ENCODE assay signal across 1 cellular context in genomic region chr11:66288138-66288865, GRCh38.
A peak's percentile ranks its signal among the peaks of the same experiment; 100 is the strongest.
TF ChIP-seq lines count a peak whose summit lies in the region.

No MANE protein-coding gene starts in this region.

TF ChIP-seq in K562, 482 proteins besides CTCF, POLR2A, EP300 and RAD21 (continues in another document):
- no peak for TF ChIP-seq MAZ (CRISPR knock-in tag; conservative IDR thresholded peaks at IDR 0.05 in 1 of 2, IDR thresholded peaks at IDR 0.05 in 1 of 2)
- TF ChIP-seq, protein P1, sequence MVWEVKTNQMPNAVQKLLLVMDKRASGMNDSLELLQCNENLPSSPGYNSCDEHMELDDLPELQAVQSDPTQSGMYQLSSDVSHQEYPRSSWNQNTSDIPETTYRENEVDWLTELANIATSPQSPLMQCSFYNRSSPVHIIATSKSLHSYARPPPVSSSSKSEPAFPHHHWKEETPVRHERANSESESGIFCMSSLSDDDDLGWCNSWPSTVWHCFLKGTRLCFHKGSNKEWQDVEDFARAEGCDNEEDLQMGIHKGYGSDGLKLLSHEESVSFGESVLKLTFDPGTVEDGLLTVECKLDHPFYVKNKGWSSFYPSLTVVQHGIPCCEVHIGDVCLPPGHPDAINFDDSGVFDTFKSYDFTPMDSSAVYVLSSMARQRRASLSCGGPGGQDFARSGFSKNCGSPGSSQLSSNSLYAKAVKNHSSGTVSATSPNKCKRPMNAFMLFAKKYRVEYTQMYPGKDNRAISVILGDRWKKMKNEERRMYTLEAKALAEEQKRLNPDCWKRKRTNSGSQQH (CRISPR knock-in tag; IDR thresholded peaks at IDR 0.05) = no peak
- TF ChIP-seq ZBTB11 (CRISPR knock-in tag; IDR thresholded peaks at IDR 0.05) = no peak
- peak; percentile 1 for TF ChIP-seq KDM5B (IDR thresholded peaks at IDR 0.05; ENCODE audit: insufficient replicate concordance, low read depth, low read length)
- TF ChIP-seq TSC22D4 (tag; IDR thresholded peaks at IDR 0.05) = no peak
- no peak for TF ChIP-seq ERF (CRISPR knock-in tag; IDR thresholded peaks at IDR 0.05)
- TF ChIP-seq SMC3 (conservative IDR thresholded peaks at IDR 0.05; ENCODE audit: insufficient read depth, low read depth, low read length) = no peak
- TF ChIP-seq JUNB (CRISPR knock-in tag; conservative IDR thresholded peaks at IDR 0.05) = no peak
- TF ChIP-seq ATF7 (IDR thresholded peaks at IDR 0.05) = no peak
- no peak for TF ChIP-seq KDM2B (CRISPR knock-in tag; IDR thresholded peaks at IDR 0.05)
- peak; percentile 73; the same call in 1 of the 2 replicates for TF ChIP-seq ZC3H4 (CRISPR knock-in tag; IDR thresholded peaks at IDR 0.05; ENCODE audit: borderline replicate concordance)
- TF ChIP-seq ZNF316 (IDR thresholded peaks at IDR 0.05) = no peak
- no peak for TF ChIP-seq RFX7 (CRISPR knock-in tag; IDR thresholded peaks at IDR 0.05)
- no peak for TF ChIP-seq NCOA2 (IDR thresholded peaks at IDR 0.05; ENCODE audit: partially characterized antibody in 2 of 2)
- TF ChIP-seq ZNF143 (CRISPR knock-in tag; IDR thresholded peaks at IDR 0.05) = no peak
- TF ChIP-seq ZNF431 (CRISPR knock-in tag; IDR thresholded peaks at IDR 0.05) = no peak
- no peak for TF ChIP-seq SETDB1 (IDR thresholded peaks at IDR 0.05; ENCODE audit: low read length)
- TF ChIP-seq ZNF583 (CRISPR knock-in tag; IDR thresholded peaks at IDR 0.05) = no peak
- peak in 1 of 2 experiments; percentile 17; a peak in 1 of 4 replicates for TF ChIP-seq SIN3A (IDR thresholded peaks at IDR 0.05; ENCODE audit: borderline replicate concordance in 2 of 2, control insufficient read depth in 1 of 2, low read depth in 2 of 2, low read length in 2 of 2)
- no peak for TF ChIP-seq ZNF121 (CRISPR knock-in tag; conservative IDR thresholded peaks at IDR 0.05)
- TF ChIP-seq HDAC8 (tag; IDR thresholded peaks at IDR 0.05) = peak; percentile 61; the same call in 1 of the 2 replicates
- 0 out of 2 replicates have a peak, but pooled peaks have one; percentile 62 for TF ChIP-seq NR2C1 (IDR thresholded peaks at IDR 0.05)
- peak; percentile 52 for TF ChIP-seq NR2C1 (tag; IDR thresholded peaks at IDR 0.05)
- TF ChIP-seq GTF2E2 (tag; IDR thresholded peaks at IDR 0.05) = 0 out of 2 replicates have a peak, but pooled peaks have one; percentile 4
- TF ChIP-seq ZBTB17 (CRISPR knock-in tag; IDR thresholded peaks at IDR 0.05) = peak; percentile 28; the same call in 1 of the 2 replicates
- TF ChIP-seq TCF15 (CRISPR knock-in tag; IDR thresholded peaks at IDR 0.05) = no peak
- TF ChIP-seq NCOA1 (IDR thresholded peaks at IDR 0.05; ENCODE audit: low read depth) = no peak
- no peak for TF ChIP-seq U2AF2 (optimal IDR thresholded peaks at IDR 0.05; ENCODE audit: low read depth, low read length)
- no peak for TF ChIP-seq ZFP36 (IDR thresholded peaks at IDR 0.05; ENCODE audit: low read depth, low read length, partially characterized antibody)
- no peak for TF ChIP-seq BCOR (IDR thresholded peaks at IDR 0.05)
- TF ChIP-seq HCFC1 (IDR thresholded peaks at IDR 0.05; ENCODE audit: low read depth, low read length) = no peak
- TF ChIP-seq FOS (IDR thresholded peaks at IDR 0.05; ENCODE audit: extremely low read depth, insufficient read length) = no peak
- TF ChIP-seq ARID1B (IDR thresholded peaks at IDR 0.05) = no peak
- TF ChIP-seq, protein P2, sequence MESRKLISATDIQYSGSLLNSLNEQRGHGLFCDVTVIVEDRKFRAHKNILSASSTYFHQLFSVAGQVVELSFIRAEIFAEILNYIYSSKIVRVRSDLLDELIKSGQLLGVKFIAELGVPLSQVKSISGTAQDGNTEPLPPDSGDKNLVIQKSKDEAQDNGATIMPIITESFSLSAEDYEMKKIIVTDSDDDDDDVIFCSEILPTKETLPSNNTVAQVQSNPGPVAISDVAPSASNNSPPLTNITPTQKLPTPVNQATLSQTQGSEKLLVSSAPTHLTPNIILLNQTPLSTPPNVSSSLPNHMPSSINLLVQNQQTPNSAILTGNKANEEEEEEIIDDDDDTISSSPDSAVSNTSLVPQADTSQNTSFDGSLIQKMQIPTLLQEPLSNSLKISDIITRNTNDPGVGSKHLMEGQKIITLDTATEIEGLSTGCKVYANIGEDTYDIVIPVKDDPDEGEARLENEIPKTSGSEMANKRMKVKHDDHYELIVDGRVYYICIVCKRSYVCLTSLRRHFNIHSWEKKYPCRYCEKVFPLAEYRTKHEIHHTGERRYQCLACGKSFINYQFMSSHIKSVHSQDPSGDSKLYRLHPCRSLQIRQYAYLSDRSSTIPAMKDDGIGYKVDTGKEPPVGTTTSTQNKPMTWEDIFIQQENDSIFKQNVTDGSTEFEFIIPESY (CRISPR knock-in tag; IDR thresholded peaks at IDR 0.05) = 0 out of 2 replicates have a peak, but pooled peaks have one; percentile 14
- no peak for TF ChIP-seq ETV1 (tag; conservative IDR thresholded peaks at IDR 0.05; ENCODE audit: low read depth)
- no peak for TF ChIP-seq NONO (IDR thresholded peaks at IDR 0.05; ENCODE audit: low read depth in 2 of 2, low read length in 1 of 2)
- no peak for TF ChIP-seq MGA (IDR thresholded peaks at IDR 0.05)
- no peak for TF ChIP-seq SP1 (CRISPR knock-in tag; IDR thresholded peaks at IDR 0.05)
- no peak for TF ChIP-seq ZNF146 (CRISPR knock-in tag; IDR thresholded peaks at IDR 0.05; ENCODE audit: unreplicated experiment)
- TF ChIP-seq, protein P3, sequence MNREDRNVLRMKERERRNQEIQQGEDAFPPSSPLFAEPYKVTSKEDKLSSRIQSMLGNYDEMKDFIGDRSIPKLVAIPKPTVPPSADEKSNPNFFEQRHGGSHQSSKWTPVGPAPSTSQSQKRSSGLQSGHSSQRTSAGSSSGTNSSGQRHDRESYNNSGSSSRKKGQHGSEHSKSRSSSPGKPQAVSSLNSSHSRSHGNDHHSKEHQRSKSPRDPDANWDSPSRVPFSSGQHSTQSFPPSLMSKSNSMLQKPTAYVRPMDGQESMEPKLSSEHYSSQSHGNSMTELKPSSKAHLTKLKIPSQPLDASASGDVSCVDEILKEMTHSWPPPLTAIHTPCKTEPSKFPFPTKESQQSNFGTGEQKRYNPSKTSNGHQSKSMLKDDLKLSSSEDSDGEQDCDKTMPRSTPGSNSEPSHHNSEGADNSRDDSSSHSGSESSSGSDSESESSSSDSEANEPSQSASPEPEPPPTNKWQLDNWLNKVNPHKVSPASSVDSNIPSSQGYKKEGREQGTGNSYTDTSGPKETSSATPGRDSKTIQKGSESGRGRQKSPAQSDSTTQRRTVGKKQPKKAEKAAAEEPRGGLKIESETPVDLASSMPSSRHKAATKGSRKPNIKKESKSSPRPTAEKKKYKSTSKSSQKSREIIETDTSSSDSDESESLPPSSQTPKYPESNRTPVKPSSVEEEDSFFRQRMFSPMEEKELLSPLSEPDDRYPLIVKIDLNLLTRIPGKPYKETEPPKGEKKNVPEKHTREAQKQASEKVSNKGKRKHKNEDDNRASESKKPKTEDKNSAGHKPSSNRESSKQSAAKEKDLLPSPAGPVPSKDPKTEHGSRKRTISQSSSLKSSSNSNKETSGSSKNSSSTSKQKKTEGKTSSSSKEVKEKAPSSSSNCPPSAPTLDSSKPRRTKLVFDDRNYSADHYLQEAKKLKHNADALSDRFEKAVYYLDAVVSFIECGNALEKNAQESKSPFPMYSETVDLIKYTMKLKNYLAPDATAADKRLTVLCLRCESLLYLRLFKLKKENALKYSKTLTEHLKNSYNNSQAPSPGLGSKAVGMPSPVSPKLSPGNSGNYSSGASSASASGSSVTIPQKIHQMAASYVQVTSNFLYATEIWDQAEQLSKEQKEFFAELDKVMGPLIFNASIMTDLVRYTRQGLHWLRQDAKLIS (CRISPR knock-in tag; IDR thresholded peaks at IDR 0.05) = no peak; the same call in 1 of the 2 replicates
